In genomic region chr16:72798212-72798611, GRCh38 we compare ENCODE assay signal across 27 cellular contexts.
"Had no signal": no experiment of that assay in that cellular context is flagged by ENCODE, and none has a peak within 500 bp of the region (broad histone marks: within the 10 kb centered on the region; RNA-seq: fewer than 3 reads in every experiment).

No MANE protein-coding gene starts in this region.

- H3K9ac ChIP-seq: SK-N-SH had no signal

- H3K4me3 Mint-ChIP-seq: activated CD4-positive, alpha-beta T cell treated with anti-CD3 and anti-CD28 coated beads, Interleukin-2, amount 10 ng/mL, durations not matched to agents 24 days and 14 days; activated CD8-positive, alpha-beta T cell treated with anti-CD3 and anti-CD28 coated beads, Interleukin-2, amount 10 ng/mL, durations not matched to agents 7 days and 5 days; activated naive CD4-positive, alpha-beta T cell treated with anti-CD3 and anti-CD28 coated beads for 36 hours; activated T-cell treated with anti-CD3 and anti-CD28 coated beads, Interleukin-2, amount 50 U/mL, for 24 hours; T-helper 1 cell treated with Interleukin-12 subunit alpha and Interleukin-12 subunit beta and Interleukin-4 antibody, amounts not matched to agents 30 μg/mL and 1 μg/mL, for 36 hours; T-helper 2 cell treated with Interferon-gamma antibody and Interleukin-4, amounts not matched to agents 5 μg/mL and 100 μg/mL, for 36 hours had no signal

- H3K9me3 Mint-ChIP-seq: activated CD4-positive, alpha-beta T cell treated with anti-CD3 and anti-CD28 coated beads, Interleukin-2, amount 10 ng/mL, durations not matched to agents 24 days and 14 days; activated naive CD4-positive, alpha-beta T cell treated with anti-CD3 and anti-CD28 coated beads for 36 hours; activated naive CD4-positive, alpha-beta T cell treated with anti-CD3 and anti-CD28 coated beads, Interleukin-2, amount 50 U/mL, for 72 hours; activated T-cell treated with anti-CD3 and anti-CD28 coated beads, Interleukin-2, amount 50 U/mL, for 24 hours; activated T-helper 2 cell treated with anti-CD3 and anti-CD28 coated beads, Interferon-gamma antibody, Interleukin-2, Interleukin-4, amounts not matched to agents 10 μg/mL and 5 μg/mL and 100 μg/mL, durations not matched to agents 14 hours and 24 hours and 36 hours; T-helper 1 cell treated with Interleukin-12 subunit alpha and Interleukin-12 subunit beta and Interleukin-4 antibody, amounts not matched to agents 30 μg/mL and 1 μg/mL, for 36 hours; T-helper 2 cell treated with Interferon-gamma antibody and Interleukin-4, amounts not matched to agents 5 μg/mL and 100 μg/mL, for 36 hours had no signal

- H3K36me3 Mint-ChIP-seq: activated naive CD4-positive, alpha-beta T cell treated with anti-CD3 and anti-CD28 coated beads, Interleukin-2, amount 50 U/mL, for 72 hours had no signal

- H3K27ac ChIP-seq: adrenal gland, body of pancreas, breast epithelium, SJSA1, WERI-Rb-1 had no signal

- H3K27me3 ChIP-seq: adrenal gland, body of pancreas, breast epithelium, MG63, SJSA1 had no signal

- DNase-seq: activated CD4-positive, alpha-beta T cell treated with anti-CD3 and anti-CD28 coated beads, Interleukin-2, amount 10 ng/mL, durations not matched to agents 24 days and 14 days; activated CD4-positive, alpha-beta T cell treated with anti-CD3 and anti-CD28 coated beads, Interleukin-2, amount 50 U/mL, for 4 hours; activated CD8-positive, alpha-beta T cell treated with anti-CD3 and anti-CD28 coated beads, Interleukin-2, amount 10 ng/mL, durations not matched to agents 7 days and 5 days; activated gamma-delta T cell; activated naive CD4-positive, alpha-beta T cell treated with anti-CD3 and anti-CD28 coated beads for 36 hours; activated T-cell treated with anti-CD3 and anti-CD28 coated beads, Interleukin-2, amount 50 U/mL, for 24 hours; adrenal gland; body of pancreas; Kasumi-1; KG1; MG63; NCI-H146; NCI-H187; NCI-H2107; NCI-H2171; NCI-H510A; NCI-H526; NCI-H774; SHP77 treated with DMSO at 0.1 percent for 48 hours; SK-N-SH; WERI-Rb-1 had no signal

- H3K9me3 ChIP-seq: adrenal gland, body of pancreas, breast epithelium, MG63, SJSA1, SK-N-SH had no signal

- H3K27ac Mint-ChIP-seq: activated CD4-positive, alpha-beta T cell treated with anti-CD3 and anti-CD28 coated beads, Interleukin-2, amount 10 ng/mL, durations not matched to agents 24 days and 14 days; activated CD8-positive, alpha-beta T cell treated with anti-CD3 and anti-CD28 coated beads, Interleukin-2, amount 10 ng/mL, durations not matched to agents 7 days and 5 days; activated naive CD4-positive, alpha-beta T cell treated with anti-CD3 and anti-CD28 coated beads for 36 hours; activated naive CD4-positive, alpha-beta T cell treated with anti-CD3 and anti-CD28 coated beads, Interleukin-2, amount 50 U/mL, for 72 hours; activated T-cell treated with anti-CD3 and anti-CD28 coated beads, Interleukin-2, amount 50 U/mL, for 24 hours; activated T-helper 2 cell treated with anti-CD3 and anti-CD28 coated beads, Interferon-gamma antibody, Interleukin-2, Interleukin-4, amounts not matched to agents 10 μg/mL and 5 μg/mL and 100 μg/mL, durations not matched to agents 14 hours and 24 hours and 36 hours; T-helper 1 cell treated with Interleukin-12 subunit alpha and Interleukin-12 subunit beta and Interleukin-4 antibody, amounts not matched to agents 30 μg/mL and 1 μg/mL, for 36 hours; T-helper 2 cell treated with Interferon-gamma antibody and Interleukin-4, amounts not matched to agents 5 μg/mL and 100 μg/mL, for 36 hours had no signal

- H3K4me1 Mint-ChIP-seq: activated CD4-positive, alpha-beta T cell treated with anti-CD3 and anti-CD28 coated beads, Interleukin-2, amount 10 ng/mL, durations not matched to agents 24 days and 14 days had no signal

- H3K4me1 ChIP-seq: adrenal gland, body of pancreas, breast epithelium, SJSA1 had no signal

- H3K27me3 Mint-ChIP-seq: activated CD4-positive, alpha-beta T cell treated with anti-CD3 and anti-CD28 coated beads, Interleukin-2, amount 10 ng/mL, durations not matched to agents 24 days and 14 days; activated T-cell treated with anti-CD3 and anti-CD28 coated beads, Interleukin-2, amount 50 U/mL, for 24 hours had no signal

- H3K4me3 ChIP-seq: adrenal gland, body of pancreas, breast epithelium, MG63, SJSA1 had no signal

- H3K36me3 ChIP-seq: breast epithelium had no signal
